ENCODE assay signal across 18 cellular contexts in genomic region chrY:21021811-21022210, GRCh38.
"Had no signal": no experiment of that assay in that cellular context is flagged by ENCODE, and none has a peak within 500 bp of the region (broad histone marks: within the 10 kb centered on the region; RNA-seq: fewer than 3 reads in every experiment).

No MANE protein-coding gene starts in this region.

- H3K4me1 Mint-ChIP-seq: nephron progenitor cell had no signal

- H3K4me3 ChIP-seq: dorsolateral prefrontal cortex, heart right ventricle, right atrium auricular region, smooth muscle cell, suprapubic skin, tibial artery, upper lobe of left lung, vagina had no signal

- H3K4me2 ChIP-seq: smooth muscle cell had no signal

- H3K27me3 Mint-ChIP-seq: naive B cell had no signal

- H3K9me3 Mint-ChIP-seq: naive B cell, nephron progenitor cell had no signal

- H3K36me3 ChIP-seq: heart right ventricle, right atrium auricular region, suprapubic skin, tibial artery, upper lobe of left lung, vagina had no signal

- DNase-seq: cortex of kidney; dorsolateral prefrontal cortex; heart right ventricle; hypothalamus; kidney glomerular epithelial cell; mesendoderm; naive B cell; nephron progenitor cell; stimulated activated CD4-positive, alpha-beta T cell treated with anti-CD3 and anti-CD28 coated beads, Interleukin-2, amount 100 ng/mL, for 48 hours; tibial artery; upper lobe of left lung had no signal

- H3K4me1 ChIP-seq: heart right ventricle, right atrium auricular region, suprapubic skin, tibial artery, upper lobe of left lung, vagina had no signal

- H3K27ac Mint-ChIP-seq: naive B cell, nephron progenitor cell had no signal

- ATAC-seq: esophagus mucosa, heart right ventricle had no signal

- H3K27ac ChIP-seq: dorsolateral prefrontal cortex, heart right ventricle, right atrium auricular region, suprapubic skin, tibial artery, upper lobe of left lung, vagina had no signal

- H3K27me3 ChIP-seq: dorsolateral prefrontal cortex, heart right ventricle, right atrium auricular region, suprapubic skin, tibial artery, upper lobe of left lung, vagina had no signal

- H3K4me3 Mint-ChIP-seq: nephron progenitor cell had no signal

- H3K36me3 Mint-ChIP-seq: naive B cell had no signal

- FAIRE-seq: endometrium, frontal cortex had no signal

- H3K9me3 ChIP-seq: heart right ventricle, right atrium auricular region, suprapubic skin, tibial artery, upper lobe of left lung, vagina had no signal
